ENCODE assay signal across 8 cellular contexts in the genomic region with DNA sequence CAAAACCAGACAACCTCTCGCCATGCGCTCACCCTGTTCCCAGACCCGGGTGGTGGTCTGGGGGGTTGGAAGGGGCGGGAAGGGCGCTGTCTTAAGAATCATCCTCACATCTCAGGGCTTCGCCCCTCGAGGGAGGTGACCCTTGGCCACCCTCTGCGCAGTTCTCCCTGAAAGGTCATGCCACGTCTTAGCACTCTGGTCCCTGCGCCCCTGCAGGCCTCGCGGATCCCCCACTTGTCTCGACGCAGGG. TPM values are rescaled to one million over a fixed set of nuclear protein-coding genes. Genes with fewer than 3 reads are reported as not detected.
A peak's percentile ranks its signal among the peaks of the same experiment; 100 is the strongest.
DNase-seq lines count a peak whose midpoint lies in the region; ATAC-seq, FAIRE-seq and TF ChIP-seq lines count a peak whose summit lies in the region.

No MANE protein-coding gene starts in this region.

- H3K9ac ChIP-seq in stomach smooth muscle (ENCODE audit: low read length in 2 of 2), result peak overlapping the region in 1 of 2 donors; percentile 56

- peaks cover 52% of the 10 kb centered on the region for H3K27me3 Mint-ChIP-seq in activated naive CD8-positive, alpha-beta T cell treated with anti-CD3 and anti-CD28 coated beads for 36 hours
- H3K27me3 Mint-ChIP-seq in immature natural killer cell (ENCODE audit: low read depth in 3 of 3), result peaks cover 4 to 18% (median 11%) of the 10 kb centered on the region in 3 donors

- no peaks in the 10 kb centered on the region for H3K9me3 ChIP-seq in stomach smooth muscle (ENCODE audit: control insufficient read depth in 2 of 2, low read length in 2 of 2)

- H3K36me3 ChIP-seq in stomach smooth muscle (ENCODE audit: control insufficient read depth in 2 of 2, insufficient read depth in 2 of 2, low read length in 2 of 2), result no peaks in the 10 kb centered on the region

- no peak overlapping the region for H3K27ac Mint-ChIP-seq in activated naive CD8-positive, alpha-beta T cell treated with anti-CD3 and anti-CD28 coated beads for 36 hours
- H3K27ac Mint-ChIP-seq in immature natural killer cell, result peak overlapping the region; percentile 49 to 96 (median 88)

- H3K4me1 ChIP-seq in stomach smooth muscle (ENCODE audit: control insufficient read depth, insufficient read depth, low read length), result peaks cover 11% of the 10 kb centered on the region

- peaks cover 13% of the 10 kb centered on the region for H3K4me1 Mint-ChIP-seq in activated naive CD8-positive, alpha-beta T cell treated with anti-CD3 and anti-CD28 coated beads for 36 hours
- peaks cover 23 to 26% of the 10 kb centered on the region in 2 donors for H3K4me1 Mint-ChIP-seq in immature natural killer cell

- no peak for ATAC-seq in HG03457 (IDR thresholded peaks at IDR 0.05; ENCODE audit: unreplicated experiment)

- H3K4me3 ChIP-seq in stomach smooth muscle (ENCODE audit: low read length in 2 of 2), result peak overlapping the region; percentile 61 to 79

- peaks cover 8 to 14% of the 10 kb centered on the region in 2 donors for H3K27me3 ChIP-seq in stomach smooth muscle (ENCODE audit: control insufficient read depth in 1 of 2, insufficient read depth in 2 of 2, low read length in 2 of 2)

- FAIRE-seq in GM12891 (lab: Jason Lieb, UNC), result no peak

- no peak overlapping the region for H3K27ac ChIP-seq in stomach smooth muscle (ENCODE audit: low read length)

- H3K4me3 Mint-ChIP-seq in activated naive CD8-positive, alpha-beta T cell treated with anti-CD3 and anti-CD28 coated beads for 36 hours, result peak overlapping the region; percentile 79
- peak overlapping the region; percentile 88 to 92 (median 89) for H3K4me3 Mint-ChIP-seq in immature natural killer cell

- TF ChIP-seq POLR2A in GM12891 (IDR thresholded peaks at IDR 0.05; ENCODE audit: low read depth, low read length), result no peak

- H3K9me3 Mint-ChIP-seq in activated naive CD8-positive, alpha-beta T cell treated with anti-CD3 and anti-CD28 coated beads for 36 hours, result no peaks in the 10 kb centered on the region
- peaks cover 0 to 2% (median 0%) of the 10 kb centered on the region in 6 donors for H3K9me3 Mint-ChIP-seq in immature natural killer cell

- H3K36me3 Mint-ChIP-seq in activated naive CD8-positive, alpha-beta T cell treated with anti-CD3 and anti-CD28 coated beads for 36 hours, result peaks cover 2% of the 10 kb centered on the region
- no peaks in the 10 kb centered on the region for H3K36me3 Mint-ChIP-seq in immature natural killer cell

- DNase-seq in NOMO-1 treated with DMSO at 0.1 percent for 48 hours (lab: John Stamatoyannopoulos, UW; ENCODE audit: unreplicated experiment), result peak; percentile 47
- DNase-seq in NOMO-1 (lab: John Stamatoyannopoulos, UW; ENCODE audit: unreplicated experiment in 2 of 2), result no peak
- DNase-seq in activated naive CD8-positive, alpha-beta T cell treated with anti-CD3 and anti-CD28 coated beads for 36 hours, result peak; percentile 20
- peak in 2 of 3 donors; percentile 61 to 73 for DNase-seq in immature natural killer cell
- no peak for DNase-seq in NCI-H2107 (lab: John Stamatoyannopoulos, UW)
- DNase-seq in GM12891 (ENCODE audit: insufficient read length, low spot score), result no peak

TF ChIP-seq in GM12891, 5 proteins besides CTCF, POLR2A, EP300 and RAD21:
- no peak for TF ChIP-seq POLR2AphosphoS5 (IDR thresholded peaks at IDR 0.05; ENCODE audit: low read depth, low read length)

RNA-seq across cellular contexts. Expression of a gene that starts 40.6 kb away (rescaled TPM):
- total RNA-seq in activated naive CD8-positive, alpha-beta T cell treated with anti-CD3 and anti-CD28 coated beads for 36 hours, result 1 to 10 TPM; 6.7 to 8.6 TPM
- polyA plus RNA-seq in immature natural killer cell, result 1 to 10 TPM; 3.0 to 8.8 (median 7.2) TPM
- polyA plus RNA-seq in GM12891 (2012; ENCODE audit: low read depth, missing spikeins), result 4.1 TPM

Comparison
In these comparisons a context has a peak if more than half of its experiments do, and no peak if none do; other contexts are left out.
1. DNase-seq: peak in NOMO-1 treated with DMSO at 0.1 percent for 48 hours (single experiment), activated naive CD8-positive, alpha-beta T cell treated with anti-CD3 and anti-CD28 coated beads for 36 hours (single experiment) and immature natural killer cell (2 of 3); none in NOMO-1 (0 of 2), NCI-H2107 (single experiment) and GM12891 (single experiment).